ENCODE assay signal across 8 cellular contexts in the genomic region with DNA sequence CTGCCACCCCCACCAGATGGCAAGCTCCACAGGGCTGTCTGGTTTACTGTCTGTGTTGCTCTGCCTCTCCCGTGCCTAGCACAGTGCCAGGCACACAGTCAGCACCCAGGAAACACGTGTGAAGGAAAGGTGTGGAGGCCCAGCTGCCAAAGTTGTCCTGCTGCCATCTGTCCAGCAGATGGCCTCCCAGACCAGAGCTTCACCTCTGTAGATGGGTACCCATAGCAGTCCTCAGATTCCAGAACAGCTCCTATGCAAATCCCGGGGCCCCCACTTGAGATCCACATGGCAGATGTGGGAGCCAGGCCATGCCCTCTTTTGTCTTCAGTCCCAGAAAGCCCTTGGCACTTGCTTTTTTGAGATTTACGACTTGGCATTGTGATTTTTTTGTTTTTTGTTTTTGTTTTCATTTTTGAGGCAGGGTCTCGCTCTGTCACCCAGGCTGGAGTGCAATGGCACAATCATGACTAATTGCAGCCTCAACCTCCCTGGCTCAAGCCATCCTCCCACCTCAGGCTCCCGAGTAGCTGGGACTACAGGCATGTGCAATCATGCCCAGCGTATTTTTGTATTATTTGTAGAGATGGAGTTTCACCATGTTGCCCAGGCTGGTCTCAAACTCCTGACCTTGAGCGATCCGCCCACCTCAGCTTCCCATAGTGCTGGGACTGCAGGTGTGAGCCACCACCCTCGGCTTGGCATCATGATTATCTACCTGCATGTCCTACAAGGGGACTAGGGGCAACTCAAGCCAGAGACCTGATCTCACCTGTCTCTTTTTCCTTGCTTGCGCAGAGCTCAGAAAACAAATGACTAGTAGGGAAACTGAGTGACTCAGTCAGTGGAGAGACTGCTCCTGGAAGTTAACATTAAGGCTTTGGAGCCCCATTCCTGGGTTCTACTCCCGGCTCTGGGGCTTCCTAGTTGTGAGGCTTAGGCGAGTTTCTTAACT. TPM values are rescaled to one million over a fixed set of nuclear protein-coding genes. Genes with fewer than 3 reads are reported as not detected.
DNase-seq lines count a peak whose midpoint lies in the region; ATAC-seq and TF ChIP-seq lines count a peak whose summit lies in the region.

No MANE protein-coding gene starts in this region.

- 14 to 57% methylated on average over 2 to 9 of the region's 13 CpGs for WGBS in gastroesophageal sphincter (ENCODE audit: low coverage in 1 of 2), 2 donors
- 48 to 51% (median 51%) methylated on average over 13 of the region's 13 CpGs for WGBS in ovary, 3 donors

- DNase-seq in AG20443 (ENCODE audit: low spot score): peak; percentile 79
- peak; percentile 71 for DNase-seq in NCI-H69 (lab: John Stamatoyannopoulos, UW)
- DNase-seq in activated gamma-delta T cell treated with anti-CD3 and anti-CD28 coated beads, Interleukin-2, amount 50 U/mL, for 16 hours (ENCODE audit: low read depth): peak; percentile 22
- peak; percentile 48 to 73 (median 70) for DNase-seq in ovary

- H3K4me3 ChIP-seq in gastroesophageal sphincter (no peak overlapping the region), ovary (no peak overlapping the region)

- TF ChIP-seq EP300 in gastroesophageal sphincter (IDR thresholded peaks at IDR 0.05) (no peak), ovary (IDR thresholded peaks at IDR 0.05) (no peak)

- H3K4me1 ChIP-seq in gastroesophageal sphincter: peaks cover 0 to 55% (median 23%) of the 10 kb centered on the region in 3 donors
- peaks cover 7% of the 10 kb centered on the region for H3K4me1 ChIP-seq in ovary (ENCODE audit: insufficient read depth)

- no peaks in the 10 kb centered on the region for H3K27me3 ChIP-seq in gastroesophageal sphincter
- H3K27me3 ChIP-seq in ovary: no peaks in the 10 kb centered on the region

- ATAC-seq in gastroesophageal sphincter (peak; percentile 42), GM19351 (IDR thresholded peaks at IDR 0.05; ENCODE audit: unreplicated experiment) (no peak), HG02571 (IDR thresholded peaks at IDR 0.05; ENCODE audit: unreplicated experiment) (no peak)

- H3K36me3 ChIP-seq in gastroesophageal sphincter: no peaks in the 10 kb centered on the region
- H3K36me3 ChIP-seq in ovary: no peaks in the 10 kb centered on the region

- TF ChIP-seq CTCF in GM12873 (IDR thresholded peaks at IDR 0.05; ENCODE audit: insufficient read depth, low read depth, low read length, missing control alignments): peak; percentile 95
- TF ChIP-seq CTCF in gastroesophageal sphincter (IDR thresholded peaks at IDR 0.05): peak in 3 of 4 experiments; percentile 88 to 93 (median 88)
- TF ChIP-seq CTCF in ovary (IDR thresholded peaks at IDR 0.05): peak; percentile 71 to 78 (median 72)

- intact Hi-C loops in ovary (cut with DNase I): loop anchor here (5.0 to 10.0 kb wide), 4 partner anchors 76 to 296 kb away; no protein-coding TSS in a partner anchor

- peak overlapping the region in 3 of 4 donors; percentile 61 to 90 (median 89) for H3K27ac ChIP-seq in gastroesophageal sphincter
- H3K27ac ChIP-seq in ovary: no peak overlapping the region

- H3K9me3 ChIP-seq in gastroesophageal sphincter: no peaks in the 10 kb centered on the region
- H3K9me3 ChIP-seq in ovary: no peaks in the 10 kb centered on the region

- TF ChIP-seq POLR2A in gastroesophageal sphincter (IDR thresholded peaks at IDR 0.05): no peak
- TF ChIP-seq POLR2A in ovary (IDR thresholded peaks at IDR 0.05): no peak

RNA-seq across cellular contexts. Expression of gene PALD1, which starts 16.9 kb away (rescaled TPM):
- 10 to 100 TPM; 12.5 to 19.8 (median 14.7) TPM for total RNA-seq in gastroesophageal sphincter
- total RNA-seq in ovary: 10 to 100 TPM in 2 of 7 donors, 1 to 10 TPM in 5; 3.3 to 10.5 (median 6.8) TPM
- 1 to 10 TPM; 2.2 to 7.5 TPM for polyA plus RNA-seq in ovary

RNA-seq across cellular contexts. Expression of gene NODAL, which starts 20.2 kb away (rescaled TPM):
- total RNA-seq in gastroesophageal sphincter: under 1 TPM in 1 of 4 donors, not detected in 3; 0.40 TPM
- total RNA-seq in ovary: not detected
- polyA plus RNA-seq in ovary: under 1 TPM in 1 of 2 donors, not detected in 1; 0.04 TPM

RNA-seq across cellular contexts. Expression of gene EIF4EBP2, which starts 57.7 kb away (rescaled TPM):
- total RNA-seq in gastroesophageal sphincter: 10 to 100 TPM; 83.8 to 93.7 (median 90.6) TPM
- 10 to 100 TPM; 46.3 to 99.2 (median 72.5) TPM for total RNA-seq in ovary
- 10 to 100 TPM; 37.7 to 97.6 TPM for polyA plus RNA-seq in ovary

Comparison
In these comparisons a context has a peak if more than half of its experiments do, and no peak if none do; other contexts are left out.
1. DNase-seq: peak in every context shown above with its lines; median percentile 79 in AG20443; 71 in NCI-H69; 70 in ovary; 22 in activated gamma-delta T cell treated with anti-CD3 and anti-CD28 coated beads, Interleukin-2, amount 50 U/mL, for 16 hours.
2. H3K27ac ChIP-seq: peak in gastroesophageal sphincter (3 of 4); none in ovary (0 of 2).
3. Peak in every context shown above with its lines, with median percentiles within 50 percentile points of each other: CTCF ChIP-seq.